Comparison of ENCODE assay signal across 8 cellular contexts in the genomic region with DNA sequence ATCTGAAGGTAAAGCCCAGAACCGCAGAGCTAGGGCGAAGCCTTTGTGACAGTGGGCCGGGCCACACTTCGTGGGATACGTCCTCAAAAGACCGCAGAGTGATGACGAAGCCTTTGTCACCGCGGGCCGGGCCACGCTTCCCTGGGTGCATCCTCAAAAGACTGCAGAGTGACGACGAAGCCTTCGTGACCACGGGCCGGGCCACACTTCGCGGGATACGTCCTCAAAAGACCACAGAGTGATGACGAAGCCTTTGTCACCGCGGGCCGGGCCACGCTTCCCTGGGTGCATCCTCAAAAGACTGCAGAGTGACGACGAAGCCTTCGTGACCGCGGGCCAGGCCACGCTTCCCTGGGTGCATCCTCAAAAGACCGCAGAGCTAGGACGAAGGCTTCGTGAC. TPM values are rescaled to one million over a fixed set of nuclear protein-coding genes. Genes with fewer than 3 reads are reported as not detected.
DNase-seq lines count a peak whose midpoint lies in the region; ATAC-seq, FAIRE-seq and TF ChIP-seq lines count a peak whose summit lies in the region.
"Not testable (repeated sequence)": the region's sequence is repeated elsewhere in the genome, so short reads cannot be mapped to it uniquely, and the experiment has no call there.

No MANE protein-coding gene starts in this region.

- not testable (repeated sequence) for H2BK5ac ChIP-seq in neuronal stem cell (ENCODE audit: low read length)

- H3K9me3 Mint-ChIP-seq in type B pancreatic cell, result not testable (repeated sequence)

- peaks cover 18% of the 10 kb centered on the region for H3K79me2 ChIP-seq in K562 (ENCODE audit: control insufficient read depth, insufficient read depth, low read length)

- not testable (repeated sequence) for H2BK15ac ChIP-seq in neuronal stem cell (ENCODE audit: low read length)

- not testable (repeated sequence) for TF ChIP-seq EP300 in K562 (IDR thresholded peaks at IDR 0.05; ENCODE audit: low read length); sigmoid colon (IDR thresholded peaks at IDR 0.05)

- not testable (repeated sequence) for H4K91ac ChIP-seq in neuronal stem cell (ENCODE audit: low read depth, low read length, poor library complexity)

- H4K20me1 ChIP-seq in K562 (replicated peaks; ENCODE audit: control insufficient read depth, insufficient read depth, low read length), result not testable (repeated sequence)

- H3K27ac ChIP-seq in WERI-Rb-1, result peak overlapping the region; percentile 97
- H3K27ac ChIP-seq in K562 (ENCODE audit: extremely low read depth, low read depth, low read length); kidney (ENCODE audit: low read depth in 2 of 2, low read length in 2 of 2); neuronal stem cell (replicated peaks; ENCODE audit: low read length); sigmoid colon: not testable (repeated sequence)

- H3K4ac ChIP-seq in neuronal stem cell (ENCODE audit: low read length), result not testable (repeated sequence)

- H3K27ac Mint-ChIP-seq in type B pancreatic cell, result peak overlapping the region; percentile 37

- not testable (repeated sequence) for H4K8ac ChIP-seq in neuronal stem cell (ENCODE audit: low read depth, low read length)

- H3K14ac ChIP-seq in neuronal stem cell (ENCODE audit: low read length), result not testable (repeated sequence)

- TF ChIP-seq CTCF in WERI-Rb-1 (IDR thresholded peaks at IDR 0.05; ENCODE audit: low read depth, low read length); K562 (IDR thresholded peaks at IDR 0.05 in 2 of 3, conservative IDR thresholded peaks at IDR 0.05 in 1 of 3; ENCODE audit: insufficient read depth in 2 of 3, low read depth in 1 of 3, low read length in 3 of 3); kidney (IDR thresholded peaks at IDR 0.05; ENCODE audit: borderline replicate concordance, extremely low read depth, insufficient read depth); sigmoid colon (IDR thresholded peaks at IDR 0.05); type B pancreatic cell (conservative IDR thresholded peaks at IDR 0.05): not testable (repeated sequence)

- H3K36me3 ChIP-seq in WERI-Rb-1, result peaks cover 34% of the 10 kb centered on the region
- peaks cover 79% of the 10 kb centered on the region; the same call in 2 of the 3 replicates for H3K36me3 ChIP-seq in K562 (ENCODE audit: control insufficient read depth, insufficient read depth, low read length)
- H3K36me3 ChIP-seq in kidney (ENCODE audit: control insufficient read depth in 1 of 2, insufficient read depth in 2 of 2, low read length in 2 of 2), result peaks cover 3 to 19% of the 10 kb centered on the region in 2 donors
- peaks cover 36 to 81% of the 10 kb centered on the region in 2 donors for H3K36me3 ChIP-seq in neuronal stem cell (replicated peaks in 1 of 2; ENCODE audit: control insufficient read depth in 2 of 2, insufficient read depth in 2 of 2, low read length in 2 of 2)
- H3K36me3 ChIP-seq in sigmoid colon, result peaks cover 14 to 66% (median 31%) of the 10 kb centered on the region in 4 donors

- FAIRE-seq in HTR-8/SVneo (lab: Jason Lieb, UNC) (peak; percentile 86), K562 (lab: Jason Lieb, UNC) (peak; percentile 42)
- not testable (repeated sequence) for FAIRE-seq in kidney (lab: Jason Lieb, UNC)

- in situ Hi-C loops in K562 (cut with MboI), result not testable (repeated sequence)

- not testable (repeated sequence) for H3K4me3 Mint-ChIP-seq in type B pancreatic cell

- intact Hi-C loops in K562 (cut with micrococcal nuclease); Right ventricle myocardium inferior (cut with DNase I); kidney (cut with DNase I); sigmoid colon (cut with DNase I): not testable (repeated sequence)

- not testable (repeated sequence) for H3K9ac ChIP-seq in K562 (ENCODE audit: insufficient read depth in 1 of 2, low read depth in 2 of 2, low read length in 2 of 2); kidney (ENCODE audit: low read length in 2 of 2); neuronal stem cell (ENCODE audit: low read depth, low read length, poor library complexity)

- H3K4me1 Mint-ChIP-seq in type B pancreatic cell (ENCODE audit: unreplicated experiment), result not testable (repeated sequence)

- not testable (repeated sequence) for H3K36me3 Mint-ChIP-seq in type B pancreatic cell

- not testable (repeated sequence) for H3K9me1 ChIP-seq in K562 (ENCODE audit: control insufficient read depth, insufficient read depth, low read length)

- H3K4me2 ChIP-seq in K562 (ENCODE audit: insufficient read depth, low read length); neuronal stem cell (ENCODE audit: insufficient read depth, low read length, poor library complexity, severe bottlenecking): not testable (repeated sequence)

- H3K23ac ChIP-seq in neuronal stem cell (ENCODE audit: low read depth, low read length, poor library complexity), result peak overlapping the region; percentile 75

- not testable (repeated sequence) for H3K27me3 Mint-ChIP-seq in type B pancreatic cell

- DNase-seq in HTR-8/SVneo (ENCODE audit: insufficient read length, low spot score); K562 (ENCODE audit: extremely low read depth in 1 of 4, low spot score in 3 of 4); neuronal stem cell (ENCODE audit: low spot score); type B pancreatic cell (ENCODE audit: extremely low spot score, unreplicated experiment): not testable (repeated sequence)
- DNase-seq in WERI-Rb-1 (peak; percentile 6), Right ventricle myocardium inferior (ENCODE audit: missing footprints) (peak; percentile 56), kidney (peak; percentile 58), sigmoid colon (peak; percentile 59)

- CTCF ChIA-PET in K562 (lab: Yijun Ruan, JAX; ENCODE audit: low intra/inter-chr PET ratio), result not testable (repeated sequence)

- H2BK12ac ChIP-seq in neuronal stem cell (ENCODE audit: low read length), result not testable (repeated sequence)

- not testable (repeated sequence) for H2BK120ac ChIP-seq in neuronal stem cell (ENCODE audit: low read depth, low read length)

- H2AFZ ChIP-seq in K562 (ENCODE audit: low read depth, low read length); neuronal stem cell (ENCODE audit: low read length): not testable (repeated sequence)

- peaks cover 14% of the 10 kb centered on the region for H3K79me1 ChIP-seq in neuronal stem cell (ENCODE audit: low read depth, low read length)

- BruUV-seq in K562 (replicated peaks; lab: Mats Ljungman, UMichigan), result not testable (repeated sequence)

- not testable (repeated sequence) for ATAC-seq in K562, Right ventricle myocardium inferior

- not testable (repeated sequence) for H3K9me3 ChIP-seq in WERI-Rb-1 (ENCODE audit: severe bottlenecking); K562 (replicated peaks; ENCODE audit: control insufficient read depth, insufficient read depth, low read depth, low read length); kidney (ENCODE audit: control insufficient read depth in 1 of 2, low read length in 2 of 2); neuronal stem cell (replicated peaks in 1 of 2; ENCODE audit: control insufficient read depth in 2 of 2, insufficient read depth in 1 of 2, low read depth in 1 of 2, low read length in 2 of 2); sigmoid colon

- not testable (repeated sequence) for H2AK5ac ChIP-seq in neuronal stem cell (ENCODE audit: low read depth, low read length)

- H3K4me3 ChIP-seq in WERI-Rb-1 (ENCODE audit: low read depth, low read length); K562; kidney (ENCODE audit: low read length in 2 of 2); neuronal stem cell (ENCODE audit: low read length in 2 of 2); sigmoid colon: not testable (repeated sequence)

- not testable (repeated sequence) for H3K27me3 ChIP-seq in WERI-Rb-1 (ENCODE audit: insufficient read depth, low read depth, severe bottlenecking); K562 (ENCODE audit: control insufficient read depth in 2 of 2, insufficient read depth in 2 of 2, low read length in 2 of 2); neuronal stem cell (ENCODE audit: control insufficient read depth in 3 of 3, insufficient read depth in 3 of 3, low read depth in 1 of 3, low read length in 3 of 3); sigmoid colon

- WGBS in K562 (ENCODE audit: insufficient coverage, low coverage, missing lambda C conversion rate), result 94% methylated on average over 31 of the region's 33 CpGs
- no CpG with 5 or more reads among the region's 33 CpGs for WGBS in neuronal stem cell (ENCODE audit: extremely low coverage in 2 of 2, insufficient read length in 2 of 2, insufficient replicate concordance in 1 of 2), 2 donors
- WGBS in sigmoid colon, 2 donors, result 92 to 97% methylated on average over 33 of the region's 33 CpGs

- TF ChIP-seq POLR2A in K562 (conservative IDR thresholded peaks at IDR 0.05); sigmoid colon (IDR thresholded peaks at IDR 0.05): not testable (repeated sequence)

- not testable (repeated sequence) for TF ChIP-seq RAD21 in K562 (CRISPR knock-in tag; conservative IDR thresholded peaks at IDR 0.05 in 1 of 2, IDR thresholded peaks at IDR 0.05 in 1 of 2)

- not testable (repeated sequence) for H3K18ac ChIP-seq in neuronal stem cell (ENCODE audit: low read length)

- POLR2A ChIA-PET in K562 (lab: Yijun Ruan, JAX), result not testable (repeated sequence)

- H3K4me1 ChIP-seq in K562 (replicated peaks in 1 of 2; ENCODE audit: control insufficient read depth in 2 of 2, insufficient read depth in 2 of 2, low read length in 2 of 2); kidney (ENCODE audit: control insufficient read depth in 1 of 2, insufficient read depth in 1 of 2, low read depth in 1 of 2, low read length in 2 of 2); neuronal stem cell (ENCODE audit: control insufficient read depth in 2 of 2, insufficient read depth in 1 of 2, low read depth in 1 of 2, low read length in 2 of 2); sigmoid colon: not testable (repeated sequence)

RNA-seq across cellular contexts. Expression of a gene that starts 25.2 kb away (rescaled TPM):
- 17.8 and 33.7 TPM in 2 replicates for total RNA-seq in K562 (2011; cell fraction: chromatin; rRNA removed; ENCODE audit: low replicate concordance)
- total RNA-seq in K562 (2011; cell fraction: nucleolus; rRNA removed), result 20.3 and 21.8 TPM in 2 replicates
- total RNA-seq in K562 (2011; cell fraction: nucleoplasm; rRNA removed), result 13.3 and 14.8 TPM in 2 replicates
- total RNA-seq in K562 (2014; rRNA removed), result 28.8 and 37.6 TPM in 2 replicates
- 7.7 and 10.5 TPM in 2 replicates for total RNA-seq in K562 (2014; rRNA removed; fragmentation: Illumina TruSeq; extraction: Trizol)
- total RNA-seq in K562 (2015; rRNA removed; fragmentation: Illumina TruSeq; extraction: Trizol), result 11.8 and 12.7 TPM in 2 replicates
- 30.5 and 32.0 TPM in 2 replicates for total RNA-seq in K562 (2021)
- polyA plus RNA-seq in K562 (2011; rRNA removed), result 8.2 and 15.3 TPM in 2 replicates
- polyA plus RNA-seq in K562 (2011; cell fraction: cytosol; rRNA removed), result 7.5 and 20.4 TPM in 2 replicates
- polyA plus RNA-seq in K562 (2011; cell fraction: nucleus; rRNA removed), result 8.1 and 20.7 TPM in 2 replicates
- 13.9 and 25.5 TPM in 2 replicates for polyA plus RNA-seq in K562 (2012)
- polyA plus RNA-seq in K562 (2014; fragmentation: Illumina TruSeq; extraction: Trizol), result 9.2 and 20.4 TPM in 2 replicates
- 1 to 10 TPM in 1 of 2 experiments, under 1 TPM in 1; 0.99 to 1.2 TPM for polyA plus RNA-seq in K562 (2014; fragmentation: Nextera tagmentation; extraction: Ambion mirVana)
- polyA plus RNA-seq in K562 (2014; rRNA removed), result 18.4 and 19.4 TPM in 2 replicates
- polyA minus RNA-seq in K562 (2011; rRNA and poly(A)+ RNA removed), result 21.0 and 32.5 TPM in 2 replicates
- polyA minus RNA-seq in K562 (2011; cell fraction: cytosol; rRNA and poly(A)+ RNA removed), result 11.3 and 17.8 TPM in 2 replicates
- polyA minus RNA-seq in K562 (2011; cell fraction: nucleus; rRNA and poly(A)+ RNA removed), result 8.5 and 9.8 TPM in 2 replicates
- total RNA-seq in Right ventricle myocardium inferior, result 16.7 TPM
- 15.9 TPM for total RNA-seq in kidney
- polyA plus RNA-seq in kidney (ENCODE audit: insufficient read depth, low read depth, low replicate concordance), result 21.4 TPM
- polyA plus RNA-seq in neuronal stem cell (2013, experiment 1 of 2), result 14.0 TPM
- 12.9 TPM for polyA plus RNA-seq in neuronal stem cell (2013, experiment 2 of 2)
- 10 to 100 TPM in 3 of 4 donors, 1 to 10 TPM in 1; 9.7 to 26.6 (median 10.9) TPM for total RNA-seq in sigmoid colon
- 10 to 100 TPM in 2 of 3 donors, 1 to 10 TPM in 1; 9.5 to 20.4 (median 12.6) TPM for polyA plus RNA-seq in sigmoid colon
- 18.4 and 26.1 TPM in 2 replicates for total RNA-seq in type B pancreatic cell (ENCODE audit: low replicate concordance)

RNA-seq across cellular contexts. Expression of a gene that starts 25.8 kb away (rescaled TPM):
- 43.7 and 77.7 TPM in 2 replicates for total RNA-seq in K562 (2011; cell fraction: chromatin; rRNA removed; ENCODE audit: low replicate concordance)
- total RNA-seq in K562 (2011; cell fraction: nucleolus; rRNA removed), result 48.7 and 57.2 TPM in 2 replicates
- 27.9 and 34.8 TPM in 2 replicates for total RNA-seq in K562 (2011; cell fraction: nucleoplasm; rRNA removed)
- 35.3 and 61.8 TPM in 2 replicates for total RNA-seq in K562 (2014; rRNA removed)
- total RNA-seq in K562 (2014; rRNA removed; fragmentation: Illumina TruSeq; extraction: Trizol), result 14.2 and 16.4 TPM in 2 replicates
- 19.1 and 20.8 TPM in 2 replicates for total RNA-seq in K562 (2015; rRNA removed; fragmentation: Illumina TruSeq; extraction: Trizol)
- total RNA-seq in K562 (2021), result 69.7 and 69.9 TPM in 2 replicates
- polyA plus RNA-seq in K562 (2011; rRNA removed), result 12.3 and 33.1 TPM in 2 replicates
- 24.9 and 63.1 TPM in 2 replicates for polyA plus RNA-seq in K562 (2011; cell fraction: cytosol; rRNA removed)
- polyA plus RNA-seq in K562 (2011; cell fraction: nucleus; rRNA removed), result 29.7 and 48.2 TPM in 2 replicates
- polyA plus RNA-seq in K562 (2012), result 35.7 and 58.0 TPM in 2 replicates
- 20.3 and 41.8 TPM in 2 replicates for polyA plus RNA-seq in K562 (2014; fragmentation: Illumina TruSeq; extraction: Trizol)
- polyA plus RNA-seq in K562 (2014; fragmentation: Nextera tagmentation; extraction: Ambion mirVana), result 1 to 10 TPM; 3.1 to 5.1 TPM
- 31.9 and 34.0 TPM in 2 replicates for polyA plus RNA-seq in K562 (2014; rRNA removed)
- polyA minus RNA-seq in K562 (2011; rRNA and poly(A)+ RNA removed), result 16.2 and 19.7 TPM in 2 replicates
- polyA minus RNA-seq in K562 (2011; cell fraction: cytosol; rRNA and poly(A)+ RNA removed), result 41.6 and 44.6 TPM in 2 replicates
- 20.3 and 25.7 TPM in 2 replicates for polyA minus RNA-seq in K562 (2011; cell fraction: nucleus; rRNA and poly(A)+ RNA removed)
- total RNA-seq in Right ventricle myocardium inferior, result 17.7 TPM
- 29.7 TPM for total RNA-seq in kidney
- polyA plus RNA-seq in kidney (ENCODE audit: insufficient read depth, low read depth, low replicate concordance), result 11.6 TPM
- polyA plus RNA-seq in neuronal stem cell (2013, experiment 1 of 2), result 26.4 TPM
- polyA plus RNA-seq in neuronal stem cell (2013, experiment 2 of 2), result 26.5 TPM
- 10 to 100 TPM; 13.2 to 25.4 (median 16.0) TPM for total RNA-seq in sigmoid colon
- 10 to 100 TPM in 1 of 3 donors, 1 to 10 TPM in 2; 7.8 to 23.4 (median 9.7) TPM for polyA plus RNA-seq in sigmoid colon
- total RNA-seq in type B pancreatic cell (ENCODE audit: low replicate concordance), result 42.4 and 45.6 TPM in 2 replicates
